Comparison of ENCODE assay signal across 22 cellular contexts in the genomic region with DNA sequence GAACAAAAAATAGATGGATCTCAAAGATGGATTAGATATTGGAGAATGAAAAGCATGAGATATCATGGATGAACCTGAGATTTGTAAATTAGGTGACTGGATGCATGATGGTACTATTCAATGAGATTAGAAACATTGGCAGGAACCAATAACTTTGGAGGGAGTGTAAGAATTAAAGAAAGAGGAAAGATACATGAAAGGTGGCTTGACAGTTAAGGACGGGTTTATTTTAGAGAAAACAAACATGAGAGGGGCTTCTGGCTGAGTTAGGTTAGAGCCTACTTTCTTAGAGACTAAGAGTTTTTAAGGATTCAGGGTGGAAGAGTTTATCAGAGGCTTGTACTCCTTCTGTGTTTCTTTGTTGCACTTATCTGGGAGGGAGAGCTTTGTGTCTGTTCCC. TPM values are rescaled to one million over a fixed set of nuclear protein-coding genes. Genes with fewer than 3 reads are reported as not detected.
A peak's percentile ranks its signal among the peaks of the same experiment; 100 is the strongest.
DNase-seq lines count a peak whose midpoint lies in the region; ATAC-seq, FAIRE-seq and TF ChIP-seq lines count a peak whose summit lies in the region.
"Had no signal": no experiment of that assay in that cellular context is flagged by ENCODE, and none has a peak within 500 bp of the region (broad histone marks: within the 10 kb centered on the region; RNA-seq: fewer than 3 reads in every experiment).

No MANE protein-coding gene starts in this region.

- CTCF ChIA-PET in K562 (lab: Yijun Ruan, JAX; ENCODE audit: low intra/inter-chr PET ratio): no interaction called here

- H3K36me3 Mint-ChIP-seq in naive B cell: no peaks in the 10 kb centered on the region
- H3K36me3 Mint-ChIP-seq: CD14-positive monocyte; CD8-positive, alpha-beta memory T cell had no signal

- no peak for TF ChIP-seq EP300 in K562 (IDR thresholded peaks at IDR 0.05; ENCODE audit: low read length)

- TF ChIP-seq CTCF in DOHH2 (IDR thresholded peaks at IDR 0.05; ENCODE audit: low read depth, low read length, poor library complexity, severe bottlenecking) (no peak), K562 (IDR thresholded peaks at IDR 0.05 in 2 of 3, conservative IDR thresholded peaks at IDR 0.05 in 1 of 3; ENCODE audit: insufficient read depth in 2 of 3, low read depth in 1 of 3, low read length in 3 of 3) (no peak), lower leg skin (IDR thresholded peaks at IDR 0.05) (no peak)

- H3K9me2 ChIP-seq in DOHH2 (replicated peaks; ENCODE audit: control insufficient read depth, low read length): 0 out of 2 replicates have a peak, but pooled peaks cover 2% of the 10 kb centered on the region

- no TSS peak for BruUV-seq in K562 (replicated peaks; lab: Mats Ljungman, UMichigan)

- H3K36me3 ChIP-seq in DOHH2 (ENCODE audit: control insufficient read depth, low read length) (no peaks in the 10 kb centered on the region), K562 (ENCODE audit: control insufficient read depth, insufficient read depth, low read length) (no peaks in the 10 kb centered on the region)
- H3K36me3 ChIP-seq: BE2C; BLaER1 treated with 17β-estradiol and CSF1 and Interleukin-3, amounts not matched to agents 10 nM and 100 nM; HAP-1 had no signal

- FAIRE-seq in K562 (lab: Jason Lieb, UNC): no peak
- FAIRE-seq: A204.1, D721Med, H54 had no signal

- peak overlapping the region in 5 of 6 donors; percentile 29 to 95 (median 87) for H3K27ac Mint-ChIP-seq in naive B cell
- H3K27ac Mint-ChIP-seq: CD14-positive monocyte; CD4-positive, alpha-beta T cell; CD8-positive, alpha-beta memory T cell had no signal

- H3K9me3 Mint-ChIP-seq in naive B cell: peaks cover 0 to 5% (median 0%) of the 10 kb centered on the region in 7 donors
- H3K9me3 Mint-ChIP-seq: CD4-positive, alpha-beta T cell; CD8-positive, alpha-beta memory T cell had no signal

- in situ Hi-C loops in K562 (cut with MboI): no loop called here

- H3K27me3 ChIP-seq in DOHH2 (ENCODE audit: control insufficient read depth, low read length) (no peaks in the 10 kb centered on the region), K562 (ENCODE audit: control insufficient read depth in 2 of 2, insufficient read depth in 2 of 2, low read length in 2 of 2) (no peaks in the 10 kb centered on the region)
- H3K27me3 ChIP-seq: BLaER1 treated with 17β-estradiol and CSF1 and Interleukin-3, amounts not matched to agents 10 nM and 100 nM had no signal

- H3K79me2 ChIP-seq in DOHH2 (ENCODE audit: control insufficient read depth, low read length) (no peaks in the 10 kb centered on the region), K562 (ENCODE audit: control insufficient read depth, insufficient read depth, low read length) (no peaks in the 10 kb centered on the region)

- POLR2A ChIA-PET in K562 (lab: Yijun Ruan, JAX): interaction anchor here (0.6 kb wide), 2 partner anchors 784 to 1754 kb away, joined by 3 to 4 read pairs; no protein-coding TSS in a partner anchor

- peaks cover 60 to 99% (median 78%) of the 10 kb centered on the region in 3 donors for H3K4me1 Mint-ChIP-seq in naive B cell
- H3K4me1 Mint-ChIP-seq: CD8-positive, alpha-beta memory T cell had no signal

- TF ChIP-seq RAD21 in K562 (CRISPR knock-in tag; conservative IDR thresholded peaks at IDR 0.05 in 1 of 2, IDR thresholded peaks at IDR 0.05 in 1 of 2): no peak

- intact Hi-C loops in K562 (cut with micrococcal nuclease) (no loop called here), lower leg skin (cut with DNase I; ENCODE audit: low total_unique reads) (loop anchor here (10.0 kb wide), 1 partner anchor 243 kb away; no protein-coding TSS in a partner anchor)

- peaks cover 5% of the 10 kb centered on the region; the same call in 1 of the 2 replicates for H3F3A ChIP-seq in DOHH2 (ENCODE audit: control insufficient read depth, insufficient read depth)

- H3K4me3 Mint-ChIP-seq in naive B cell: peak overlapping the region in 4 of 8 donors; percentile 5 to 48 (median 30)
- H3K4me3 Mint-ChIP-seq: CD14-positive monocyte; CD4-positive, alpha-beta T cell; CD8-positive, alpha-beta memory T cell had no signal

- H3K9ac ChIP-seq in K562 (ENCODE audit: insufficient read depth in 1 of 2, low read depth in 2 of 2, low read length in 2 of 2): no peak overlapping the region
- H3K9ac ChIP-seq: BLaER1 treated with 17β-estradiol and CSF1 and Interleukin-3, amounts not matched to agents 10 nM and 100 nM had no signal

- peak; percentile 77 for DNase-seq in OCI-M1 (lab: John Stamatoyannopoulos, UW)
- no peak for DNase-seq in K562 (ENCODE audit: extremely low read depth in 1 of 4, low spot score in 3 of 4)
- no peak for DNase-seq in naive B cell
- no peak for DNase-seq in NOMO-1 treated with dmso at 0.1 percent for 144 hours (lab: John Stamatoyannopoulos, UW; ENCODE audit: unreplicated experiment)
- no peak for DNase-seq in lower leg skin (ENCODE audit: low spot score in 2 of 2)
- DNase-seq: BE2C; CD4-positive, alpha-beta T cell; CD8-positive, alpha-beta memory T cell; DMS 273 treated with DMSO at 0.1 percent for 48 hours; DMS79; GF-D8; GOT3 had no signal

- H3K27me3 Mint-ChIP-seq in naive B cell: no peaks in the 10 kb centered on the region

- no peak overlapping the region for H2AFZ ChIP-seq in K562 (ENCODE audit: low read depth, low read length)

- TF ChIP-seq POLR2A in K562 (conservative IDR thresholded peaks at IDR 0.05) (no peak), lower leg skin (IDR thresholded peaks at IDR 0.05) (no peak)

- H3K9me3 ChIP-seq in DOHH2 (ENCODE audit: control insufficient read depth, insufficient read depth, low read length) (no peaks in the 10 kb centered on the region), K562 (replicated peaks; ENCODE audit: control insufficient read depth, insufficient read depth, low read depth, low read length) (peaks cover 10% of the 10 kb centered on the region)
- H3K9me3 ChIP-seq: BE2C, HAP-1 had no signal

- no peaks in the 10 kb centered on the region for H3K9me1 ChIP-seq in K562 (ENCODE audit: control insufficient read depth, insufficient read depth, low read length)

- no peaks in the 10 kb centered on the region for H4K20me1 ChIP-seq in DOHH2 (ENCODE audit: control insufficient read depth, insufficient read depth, low read depth, low read length)
- no peaks in the 10 kb centered on the region for H4K20me1 ChIP-seq in K562 (replicated peaks; ENCODE audit: control insufficient read depth, insufficient read depth, low read length)
- H4K20me1 ChIP-seq: BLaER1 treated with 17β-estradiol and CSF1 and Interleukin-3, amounts not matched to agents 10 nM and 100 nM had no signal

- no peak overlapping the region for H3K27ac ChIP-seq in DOHH2 (ENCODE audit: low read depth, low read length)
- H3K27ac ChIP-seq in K562 (ENCODE audit: extremely low read depth, low read depth, low read length): no peak overlapping the region
- H3K27ac ChIP-seq: BLaER1 treated with 17β-estradiol and CSF1 and Interleukin-3, amounts not matched to agents 10 nM and 100 nM had no signal

- H3K4me1 ChIP-seq in DOHH2 (ENCODE audit: control insufficient read depth, low read length): peaks cover 43% of the 10 kb centered on the region
- peaks cover 4 to 8% of the 10 kb centered on the region in 2 experiments; a peak in 2 of 5 replicates for H3K4me1 ChIP-seq in K562 (replicated peaks in 1 of 2; ENCODE audit: control insufficient read depth in 2 of 2, insufficient read depth in 2 of 2, low read length in 2 of 2)
- H3K4me1 ChIP-seq: BE2C, HAP-1 had no signal

- ATAC-seq in K562: no peak
- no peak for ATAC-seq in naive B cell (ENCODE audit: low read depth in 2 of 2)
- no peak for ATAC-seq in GM21717 (IDR thresholded peaks at IDR 0.05; ENCODE audit: unreplicated experiment)

- no peak overlapping the region for H3K4me3 ChIP-seq in DOHH2 (ENCODE audit: low read length)
- no peak overlapping the region for H3K4me3 ChIP-seq in K562
- H3K4me3 ChIP-seq in lower leg skin (ENCODE audit: low read depth, poor library complexity, severe bottlenecking): no peak overlapping the region
- H3K4me3 ChIP-seq: BLaER1 treated with 17β-estradiol and CSF1 and Interleukin-3, amounts not matched to agents 10 nM and 100 nM; HAP-1 had no signal

- peak overlapping the region; percentile 22 for H3K4me2 ChIP-seq in DOHH2 (ENCODE audit: low read length)
- no peak overlapping the region for H3K4me2 ChIP-seq in K562 (ENCODE audit: insufficient read depth, low read length)

- WGBS in K562 (ENCODE audit: insufficient coverage, low coverage, missing lambda C conversion rate): 31% methylated on average over 1 of the region's 1 CpG
- 91 to 93% methylated on average over 1 of the region's 1 CpG for WGBS in lower leg skin, 2 donors

TF ChIP-seq in K562, 482 proteins besides CTCF, POLR2A, EP300 and RAD21 (continues in another document):
- peak; percentile 100 for TF ChIP-seq HLTF (IDR thresholded peaks at IDR 0.05)

RNA-seq across cellular contexts. Expression of gene CR2, which starts 26.3 kb away (rescaled TPM):
- 0.97 and 2.7 TPM in 2 replicates for total RNA-seq in K562 (2011; cell fraction: chromatin; rRNA removed; ENCODE audit: low replicate concordance)
- total RNA-seq in K562 (2011; cell fraction: nucleolus; rRNA removed): 0.67 and 1.2 TPM in 2 replicates
- 1.2 and 1.4 TPM in 2 replicates for total RNA-seq in K562 (2011; cell fraction: nucleoplasm; rRNA removed)
- 0.32 and 0.33 TPM in 2 replicates for total RNA-seq in K562 (2014; rRNA removed)
- total RNA-seq in K562 (2014; rRNA removed; fragmentation: Illumina TruSeq; extraction: Trizol): 0.44 and 0.45 TPM in 2 replicates
- total RNA-seq in K562 (2015; rRNA removed; fragmentation: Illumina TruSeq; extraction: Trizol): 0.07 and 0.11 TPM in 2 replicates
- 0.51 and 0.66 TPM in 2 replicates for total RNA-seq in K562 (2021)
- 0.57 and 0.72 TPM in 2 replicates for polyA plus RNA-seq in K562 (2011; rRNA removed)
- 0.24 and 0.31 TPM in 2 replicates for polyA plus RNA-seq in K562 (2011; cell fraction: cytosol; rRNA removed)
- polyA plus RNA-seq in K562 (2011; cell fraction: nucleus; rRNA removed): 1.5 and 1.8 TPM in 2 replicates
- 0.21 and 0.35 TPM in 2 replicates for polyA plus RNA-seq in K562 (2012)
- 0.44 and 0.67 TPM in 2 replicates for polyA plus RNA-seq in K562 (2014; fragmentation: Illumina TruSeq; extraction: Trizol)
- polyA plus RNA-seq in K562 (2014; fragmentation: Nextera tagmentation; extraction: Ambion mirVana): under 1 TPM; 0.25 to 0.27 TPM
- polyA plus RNA-seq in K562 (2014; rRNA removed): 0.36 and 0.37 TPM in 2 replicates
- 0.28 and 0.54 TPM in 2 replicates for polyA minus RNA-seq in K562 (2011; rRNA and poly(A)+ RNA removed)
- polyA minus RNA-seq in K562 (2011; cell fraction: cytosol; rRNA and poly(A)+ RNA removed): 0.38 TPM in 1 of 2 replicates, not detected in the other
- polyA minus RNA-seq in K562 (2011; cell fraction: nucleus; rRNA and poly(A)+ RNA removed): 1.1 and 1.6 TPM in 2 replicates
- polyA plus RNA-seq in naive B cell (ENCODE audit: low read depth in 6 of 6): 100 to 1,000 TPM in 3 of 6 donors, 10 to 100 TPM in 3; 78.0 to 142 (median 111) TPM
- total RNA-seq in lower leg skin: under 1 TPM in 2 of 4 donors, not detected in 2; 0.06 to 0.07 TPM
- total RNA-seq: G401 had no signal
- polyA plus RNA-seq: AG04450 had no signal
